19 cellular contexts compared by ENCODE assay signal in the genomic region with DNA sequence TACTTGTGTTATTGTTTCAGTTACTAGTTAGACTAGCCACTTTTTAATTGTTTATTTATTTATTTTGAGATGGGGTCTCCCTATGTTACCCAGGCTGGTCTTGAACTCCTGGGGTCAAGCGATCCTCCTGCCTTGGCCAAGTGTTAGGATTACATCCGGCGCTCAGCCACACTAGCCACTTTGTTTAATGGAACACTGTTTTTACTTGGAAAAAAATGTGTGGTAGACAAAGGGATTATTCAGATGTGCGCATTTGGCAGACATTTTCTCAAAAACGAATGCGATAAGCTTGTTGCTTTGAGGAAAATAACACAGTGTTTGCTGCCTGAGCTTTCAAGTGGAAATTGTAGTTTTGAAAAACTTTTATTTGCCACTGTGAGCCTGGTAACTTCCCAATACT.
"Had no signal": no experiment of that assay in that cellular context is flagged by ENCODE, and none has a peak within 500 bp of the region (broad histone marks: within the 10 kb centered on the region; RNA-seq: fewer than 3 reads in every experiment).

No MANE protein-coding gene starts in this region.

- H3K27ac ChIP-seq: breast epithelium, coronary artery, parathyroid adenoma, SK-N-MC, thyroid gland, WERI-Rb-1 had no signal

- H3K27me3 Mint-ChIP-seq: activated naive CD8-positive, alpha-beta T cell treated with anti-CD3 and anti-CD28 coated beads for 36 hours; activated T-helper 17 cell treated with anti-CD3 and anti-CD28 coated beads, Interleukin-2, amount 50 U/mL, for 72 hours; memory B cell; stimulated activated naive B cell treated with anti-CD40 and anti-IgM and Interleukin-4, amounts not matched to agents 10 μg/mL and 1 μg/mL and 100 μg/mL, for 72 hours had no signal

- H3K4me1 Mint-ChIP-seq: memory B cell, nephron progenitor cell had no signal

- DNase-seq: activated CD4-positive, alpha-beta T cell treated with anti-CD3 and anti-CD28 coated beads for 1 hour; activated CD4-positive, alpha-beta T cell treated with anti-CD3 and anti-CD28 coated beads, Interleukin-2, amount 50 U/mL, for 1 hour; activated naive CD4-positive, alpha-beta T cell; activated naive CD8-positive, alpha-beta T cell treated with anti-CD3 and anti-CD28 coated beads for 36 hours; activated T-cell treated with anti-CD3 and anti-CD28 coated beads, Interleukin-2, amount 50 U/mL, for 1 hour; left ventricle myocardium superior; mucosa of descending colon; nephron progenitor cell; stimulated activated CD4-positive, alpha-beta T cell treated with anti-CD3 and anti-CD28 coated beads, Interleukin-2, amount 100 ng/mL, for 48 hours; stimulated activated CD8-positive, alpha-beta memory T cell treated with anti-CD3 and anti-CD28 coated beads, Interleukin-4, amount 100 ng/mL, for 48 hours; stimulated activated naive B cell treated with anti-CD40 and anti-IgM and Interleukin-4, amounts not matched to agents 10 μg/mL and 1 μg/mL and 100 μg/mL, for 72 hours; thyroid gland; WERI-Rb-1 had no signal

- H3K9me3 Mint-ChIP-seq: activated naive CD8-positive, alpha-beta T cell treated with anti-CD3 and anti-CD28 coated beads for 36 hours; activated T-helper 17 cell treated with anti-CD3 and anti-CD28 coated beads, Interleukin-2, amount 50 U/mL, for 72 hours; memory B cell; nephron progenitor cell; stimulated activated naive B cell treated with anti-CD40 and anti-IgM and Interleukin-4, amounts not matched to agents 10 μg/mL and 1 μg/mL and 100 μg/mL, for 72 hours had no signal

- H3K9me3 ChIP-seq: breast epithelium, mucosa of descending colon, thyroid gland had no signal

- H3K27ac Mint-ChIP-seq: activated naive CD8-positive, alpha-beta T cell treated with anti-CD3 and anti-CD28 coated beads for 36 hours; activated T-helper 17 cell treated with anti-CD3 and anti-CD28 coated beads, Interleukin-2, amount 50 U/mL, for 72 hours; memory B cell; nephron progenitor cell; stimulated activated naive B cell treated with anti-CD40 and anti-IgM and Interleukin-4, amounts not matched to agents 10 μg/mL and 1 μg/mL and 100 μg/mL, for 72 hours had no signal

- H3K4me1 ChIP-seq: breast epithelium, parathyroid adenoma, thyroid gland had no signal

- H3K4me3 ChIP-seq: breast epithelium, coronary artery, mucosa of descending colon, SK-N-MC, thyroid gland had no signal

- H3K4me3 Mint-ChIP-seq: activated naive CD8-positive, alpha-beta T cell treated with anti-CD3 and anti-CD28 coated beads for 36 hours; activated T-helper 17 cell treated with anti-CD3 and anti-CD28 coated beads, Interleukin-2, amount 50 U/mL, for 72 hours; memory B cell; nephron progenitor cell; stimulated activated naive B cell treated with anti-CD40 and anti-IgM and Interleukin-4, amounts not matched to agents 10 μg/mL and 1 μg/mL and 100 μg/mL, for 72 hours had no signal
